15 cellular contexts compared by ENCODE assay signal in the genomic region with DNA sequence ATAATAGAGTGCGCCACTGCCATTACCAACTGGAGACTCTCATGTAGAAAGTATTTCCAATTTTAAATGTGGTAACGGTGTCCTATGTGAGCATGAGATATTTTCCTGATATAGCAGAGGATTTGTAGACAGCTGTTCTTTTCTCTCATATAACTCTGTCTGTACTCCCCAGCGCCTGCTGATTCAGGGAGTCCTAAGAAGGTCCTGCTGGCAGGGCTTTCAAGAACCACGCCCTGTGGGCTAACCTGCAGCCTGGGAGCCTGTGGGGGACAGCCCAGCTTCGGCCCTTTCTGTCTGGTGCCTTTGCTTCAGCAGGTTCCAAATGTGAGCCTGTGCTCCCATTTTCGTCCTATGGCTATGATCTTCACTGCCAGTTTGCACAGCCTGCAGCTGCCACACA.
"Had no signal": no experiment of that assay in that cellular context is flagged by ENCODE, and none has a peak within 500 bp of the region (broad histone marks: within the 10 kb centered on the region; RNA-seq: fewer than 3 reads in every experiment).

No MANE protein-coding gene starts in this region.

- H3K9ac ChIP-seq: neural progenitor cell, parathyroid adenoma had no signal

- H2AFZ ChIP-seq: hepatocyte, neural progenitor cell, parathyroid adenoma had no signal

- H3K4me2 ChIP-seq: hepatocyte, neural progenitor cell, smooth muscle cell had no signal

- H3K27me3 ChIP-seq: neural progenitor cell, thyroid gland, vagina had no signal

- DNase-seq: activated CD4-positive, alpha-beta memory T cell treated with anti-CD3 and anti-CD28 coated beads for 36 hours; activated gamma-delta T cell; activated naive CD8-positive, alpha-beta T cell treated with anti-CD3 and anti-CD28 coated beads, Interleukin-2, amount 10 ng/mL, durations not matched to agents 7 days and 5 days; activated T-cell treated with anti-CD3 and anti-CD28 coated beads, Interleukin-2, amount 50 U/mL, for 4 hours; effector memory CD4-positive, alpha-beta T cell; kidney; mesenchymal stem cell had no signal

- H3K4me3 ChIP-seq: coronary artery, hepatocyte, neural progenitor cell, smooth muscle cell, thyroid gland, vagina had no signal

- H3K9me3 ChIP-seq: thyroid gland, vagina had no signal

- H3K79me2 ChIP-seq: hepatocyte, parathyroid adenoma had no signal

- H3K4me1 ChIP-seq: parathyroid adenoma, vagina had no signal

- H3K27ac ChIP-seq: coronary artery, epithelial cell of prostate, hepatocyte, neural progenitor cell, parathyroid adenoma, thyroid gland, vagina had no signal

- H3K36me3 ChIP-seq: neural progenitor cell, thyroid gland, vagina had no signal
